ENCODE assay signal across 1 cellular context in the genomic region with DNA sequence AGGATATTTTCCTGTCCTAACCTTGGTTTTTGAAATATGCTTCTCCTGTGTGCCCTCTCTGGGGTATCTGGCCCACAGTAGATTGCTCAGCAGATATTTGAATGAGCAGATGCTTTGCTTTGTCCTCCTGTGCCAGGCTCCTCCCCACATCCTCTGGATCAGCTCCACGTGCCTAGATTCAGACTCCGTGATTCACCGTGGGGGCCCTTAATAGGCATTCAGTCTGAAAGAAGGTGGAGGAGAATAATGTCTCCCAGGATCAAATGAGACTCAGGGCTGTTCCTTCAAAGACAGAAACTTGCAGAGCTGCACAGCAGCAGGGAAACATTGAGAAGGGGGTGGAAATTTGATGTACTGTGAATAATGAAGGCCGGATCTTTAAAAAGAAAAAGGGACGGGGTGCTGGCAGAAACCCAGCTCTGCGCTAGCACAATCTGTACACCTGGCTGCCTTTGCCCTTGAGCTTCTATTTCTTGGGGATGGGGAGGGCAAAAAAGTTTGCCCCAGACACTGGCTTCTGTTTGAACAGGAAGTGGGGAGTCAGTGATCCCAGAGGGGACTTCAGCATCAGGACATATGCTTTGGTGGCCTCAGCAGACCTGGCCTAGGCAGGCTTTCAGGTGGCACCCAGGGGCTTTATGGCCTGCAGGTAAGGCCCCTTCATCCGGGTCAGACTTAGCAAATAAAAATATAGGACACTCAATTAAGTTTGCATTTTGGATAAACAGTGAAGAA.
TF ChIP-seq lines count a peak whose summit lies in the region.

No MANE protein-coding gene starts in this region.

TF ChIP-seq in HepG2, 621 proteins besides CTCF, POLR2A, EP300 and RAD21 (continued from another document and continues in another):
- TF ChIP-seq, protein P1, sequence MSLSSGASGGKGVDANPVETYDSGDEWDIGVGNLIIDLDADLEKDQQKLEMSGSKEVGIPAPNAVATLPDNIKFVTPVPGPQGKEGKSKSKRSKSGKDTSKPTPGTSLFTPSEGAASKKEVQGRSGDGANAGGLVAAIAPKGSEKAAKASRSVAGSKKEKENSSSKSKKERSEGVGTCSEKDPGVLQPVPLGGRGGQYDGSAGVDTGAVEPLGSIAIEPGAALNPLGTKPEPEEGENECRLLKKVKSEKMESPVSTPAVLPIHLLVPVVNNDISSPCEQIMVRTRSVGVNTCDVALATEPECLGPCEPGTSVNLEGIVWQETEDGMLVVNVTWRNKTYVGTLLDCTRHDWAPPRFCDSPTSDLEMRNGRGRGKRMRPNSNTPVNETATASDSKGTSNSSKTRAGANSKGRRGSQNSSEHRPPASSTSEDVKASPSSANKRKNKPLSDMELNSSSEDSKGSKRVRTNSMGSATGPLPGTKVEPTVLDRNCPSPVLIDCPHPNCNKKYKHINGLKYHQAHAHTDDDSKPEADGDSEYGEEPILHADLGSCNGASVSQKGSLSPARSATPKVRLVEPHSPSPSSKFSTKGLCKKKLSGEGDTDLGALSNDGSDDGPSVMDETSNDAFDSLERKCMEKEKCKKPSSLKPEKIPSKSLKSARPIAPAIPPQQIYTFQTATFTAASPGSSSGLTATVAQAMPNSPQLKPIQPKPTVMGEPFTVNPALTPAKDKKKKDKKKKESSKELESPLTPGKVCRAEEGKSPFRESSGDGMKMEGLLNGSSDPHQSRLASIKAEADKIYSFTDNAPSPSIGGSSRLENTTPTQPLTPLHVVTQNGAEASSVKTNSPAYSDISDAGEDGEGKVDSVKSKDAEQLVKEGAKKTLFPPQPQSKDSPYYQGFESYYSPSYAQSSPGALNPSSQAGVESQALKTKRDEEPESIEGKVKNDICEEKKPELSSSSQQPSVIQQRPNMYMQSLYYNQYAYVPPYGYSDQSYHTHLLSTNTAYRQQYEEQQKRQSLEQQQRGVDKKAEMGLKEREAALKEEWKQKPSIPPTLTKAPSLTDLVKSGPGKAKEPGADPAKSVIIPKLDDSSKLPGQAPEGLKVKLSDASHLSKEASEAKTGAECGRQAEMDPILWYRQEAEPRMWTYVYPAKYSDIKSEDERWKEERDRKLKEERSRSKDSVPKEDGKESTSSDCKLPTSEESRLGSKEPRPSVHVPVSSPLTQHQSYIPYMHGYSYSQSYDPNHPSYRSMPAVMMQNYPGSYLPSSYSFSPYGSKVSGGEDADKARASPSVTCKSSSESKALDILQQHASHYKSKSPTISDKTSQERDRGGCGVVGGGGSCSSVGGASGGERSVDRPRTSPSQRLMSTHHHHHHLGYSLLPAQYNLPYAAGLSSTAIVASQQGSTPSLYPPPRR (CRISPR knock-in tag; IDR thresholded peaks at IDR 0.05; ENCODE audit: borderline replicate concordance): no peak
- TF ChIP-seq TCF7 (IDR thresholded peaks at IDR 0.05; ENCODE audit: low read depth): peak; percentile 10; the same call in 1 of the 2 replicates
- TF ChIP-seq ZNF703 (CRISPR knock-in tag; IDR thresholded peaks at IDR 0.05; ENCODE audit: borderline replicate concordance): no peak
- TF ChIP-seq ZNF256 (CRISPR knock-in tag; conservative IDR thresholded peaks at IDR 0.05): peak; percentile 64; the same call in 1 of the 2 replicates
- TF ChIP-seq, protein P2, sequence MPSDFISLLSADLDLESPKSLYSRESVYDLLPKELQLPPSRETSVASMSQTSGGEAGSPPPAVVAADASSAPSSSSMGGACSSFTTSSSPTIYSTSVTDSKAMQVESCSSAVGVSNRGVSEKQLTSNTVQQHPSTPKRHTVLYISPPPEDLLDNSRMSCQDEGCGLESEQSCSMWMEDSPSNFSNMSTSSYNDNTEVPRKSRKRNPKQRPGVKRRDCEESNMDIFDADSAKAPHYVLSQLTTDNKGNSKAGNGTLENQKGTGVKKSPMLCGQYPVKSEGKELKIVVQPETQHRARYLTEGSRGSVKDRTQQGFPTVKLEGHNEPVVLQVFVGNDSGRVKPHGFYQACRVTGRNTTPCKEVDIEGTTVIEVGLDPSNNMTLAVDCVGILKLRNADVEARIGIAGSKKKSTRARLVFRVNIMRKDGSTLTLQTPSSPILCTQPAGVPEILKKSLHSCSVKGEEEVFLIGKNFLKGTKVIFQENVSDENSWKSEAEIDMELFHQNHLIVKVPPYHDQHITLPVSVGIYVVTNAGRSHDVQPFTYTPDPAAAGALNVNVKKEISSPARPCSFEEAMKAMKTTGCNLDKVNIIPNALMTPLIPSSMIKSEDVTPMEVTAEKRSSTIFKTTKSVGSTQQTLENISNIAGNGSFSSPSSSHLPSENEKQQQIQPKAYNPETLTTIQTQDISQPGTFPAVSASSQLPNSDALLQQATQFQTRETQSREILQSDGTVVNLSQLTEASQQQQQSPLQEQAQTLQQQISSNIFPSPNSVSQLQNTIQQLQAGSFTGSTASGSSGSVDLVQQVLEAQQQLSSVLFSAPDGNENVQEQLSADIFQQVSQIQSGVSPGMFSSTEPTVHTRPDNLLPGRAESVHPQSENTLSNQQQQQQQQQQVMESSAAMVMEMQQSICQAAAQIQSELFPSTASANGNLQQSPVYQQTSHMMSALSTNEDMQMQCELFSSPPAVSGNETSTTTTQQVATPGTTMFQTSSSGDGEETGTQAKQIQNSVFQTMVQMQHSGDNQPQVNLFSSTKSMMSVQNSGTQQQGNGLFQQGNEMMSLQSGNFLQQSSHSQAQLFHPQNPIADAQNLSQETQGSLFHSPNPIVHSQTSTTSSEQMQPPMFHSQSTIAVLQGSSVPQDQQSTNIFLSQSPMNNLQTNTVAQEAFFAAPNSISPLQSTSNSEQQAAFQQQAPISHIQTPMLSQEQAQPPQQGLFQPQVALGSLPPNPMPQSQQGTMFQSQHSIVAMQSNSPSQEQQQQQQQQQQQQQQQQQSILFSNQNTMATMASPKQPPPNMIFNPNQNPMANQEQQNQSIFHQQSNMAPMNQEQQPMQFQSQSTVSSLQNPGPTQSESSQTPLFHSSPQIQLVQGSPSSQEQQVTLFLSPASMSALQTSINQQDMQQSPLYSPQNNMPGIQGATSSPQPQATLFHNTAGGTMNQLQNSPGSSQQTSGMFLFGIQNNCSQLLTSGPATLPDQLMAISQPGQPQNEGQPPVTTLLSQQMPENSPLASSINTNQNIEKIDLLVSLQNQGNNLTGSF (CRISPR knock-in tag; IDR thresholded peaks at IDR 0.05): peak; percentile 64; the same call in 1 of the 2 replicates
- no peak for TF ChIP-seq MAZ (IDR thresholded peaks at IDR 0.05; ENCODE audit: borderline replicate concordance, low read depth, low read length)
- 0 out of 2 replicates have a peak, but pooled peaks have one; percentile 8 for TF ChIP-seq MAZ (CRISPR knock-in tag; IDR thresholded peaks at IDR 0.05; ENCODE audit: low read depth)
- TF ChIP-seq, protein P3, sequence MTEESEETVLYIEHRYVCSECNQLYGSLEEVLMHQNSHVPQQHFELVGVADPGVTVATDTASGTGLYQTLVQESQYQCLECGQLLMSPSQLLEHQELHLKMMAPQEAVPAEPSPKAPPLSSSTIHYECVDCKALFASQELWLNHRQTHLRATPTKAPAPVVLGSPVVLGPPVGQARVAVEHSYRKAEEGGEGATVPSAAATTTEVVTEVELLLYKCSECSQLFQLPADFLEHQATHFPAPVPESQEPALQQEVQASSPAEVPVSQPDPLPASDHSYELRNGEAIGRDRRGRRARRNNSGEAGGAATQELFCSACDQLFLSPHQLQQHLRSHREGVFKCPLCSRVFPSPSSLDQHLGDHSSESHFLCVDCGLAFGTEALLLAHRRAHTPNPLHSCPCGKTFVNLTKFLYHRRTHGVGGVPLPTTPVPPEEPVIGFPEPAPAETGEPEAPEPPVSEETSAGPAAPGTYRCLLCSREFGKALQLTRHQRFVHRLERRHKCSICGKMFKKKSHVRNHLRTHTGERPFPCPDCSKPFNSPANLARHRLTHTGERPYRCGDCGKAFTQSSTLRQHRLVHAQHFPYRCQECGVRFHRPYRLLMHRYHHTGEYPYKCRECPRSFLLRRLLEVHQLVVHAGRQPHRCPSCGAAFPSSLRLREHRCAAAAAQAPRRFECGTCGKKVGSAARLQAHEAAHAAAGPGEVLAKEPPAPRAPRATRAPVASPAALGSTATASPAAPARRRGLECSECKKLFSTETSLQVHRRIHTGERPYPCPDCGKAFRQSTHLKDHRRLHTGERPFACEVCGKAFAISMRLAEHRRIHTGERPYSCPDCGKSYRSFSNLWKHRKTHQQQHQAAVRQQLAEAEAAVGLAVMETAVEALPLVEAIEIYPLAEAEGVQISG (CRISPR knock-in tag; IDR thresholded peaks at IDR 0.05): 0 out of 2 replicates have a peak, but pooled peaks have one; percentile 6
- no peak for TF ChIP-seq ZNF30 (CRISPR knock-in tag; IDR thresholded peaks at IDR 0.05)
- no peak for TF ChIP-seq HDAC2 (CRISPR knock-in tag; IDR thresholded peaks at IDR 0.05)
- TF ChIP-seq SRF (IDR thresholded peaks at IDR 0.05; ENCODE audit: low read depth, low read length): no peak
- peak; percentile 54; the same call in 1 of the 2 replicates for TF ChIP-seq KMT2A (CRISPR knock-in tag; IDR thresholded peaks at IDR 0.05)
- TF ChIP-seq, protein P4, sequence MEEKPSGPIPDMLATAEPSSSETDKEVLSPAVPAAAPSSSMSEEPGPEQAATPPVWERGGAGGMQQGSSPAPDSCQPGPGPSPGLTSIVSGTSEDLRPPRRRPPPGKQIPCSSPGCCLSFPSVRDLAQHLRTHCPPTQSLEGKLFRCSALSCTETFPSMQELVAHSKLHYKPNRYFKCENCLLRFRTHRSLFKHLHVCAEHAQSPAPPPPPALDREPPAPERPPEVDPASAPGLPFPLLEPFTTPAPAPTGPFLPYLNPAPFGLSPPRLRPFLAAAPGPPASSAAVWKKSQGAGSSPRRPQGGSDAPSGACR (CRISPR knock-in tag; IDR thresholded peaks at IDR 0.05): 0 out of 2 replicates have a peak, but pooled peaks have one; percentile 23
- TF ChIP-seq SP5 (CRISPR knock-in tag; IDR thresholded peaks at IDR 0.05; ENCODE audit: borderline replicate concordance, low read depth): 0 out of 2 replicates have a peak, but pooled peaks have one; percentile 9
- TF ChIP-seq ZNF136 (CRISPR knock-in tag; IDR thresholded peaks at IDR 0.05; ENCODE audit: low read depth): no peak; the same call in 1 of the 2 replicates
- 0 out of 2 replicates have a peak, but pooled peaks have one; percentile 4 for TF ChIP-seq ZKSCAN8 (CRISPR knock-in tag; IDR thresholded peaks at IDR 0.05; ENCODE audit: borderline replicate concordance)
- peak; percentile 63; the same call in 1 of the 2 replicates for TF ChIP-seq ZSCAN30 (CRISPR knock-in tag; IDR thresholded peaks at IDR 0.05)
- no peak for TF ChIP-seq NFATC3 (CRISPR knock-in tag; IDR thresholded peaks at IDR 0.05)
- TF ChIP-seq ZNF776 (CRISPR knock-in tag; IDR thresholded peaks at IDR 0.05): no peak
- TF ChIP-seq, protein P5, sequence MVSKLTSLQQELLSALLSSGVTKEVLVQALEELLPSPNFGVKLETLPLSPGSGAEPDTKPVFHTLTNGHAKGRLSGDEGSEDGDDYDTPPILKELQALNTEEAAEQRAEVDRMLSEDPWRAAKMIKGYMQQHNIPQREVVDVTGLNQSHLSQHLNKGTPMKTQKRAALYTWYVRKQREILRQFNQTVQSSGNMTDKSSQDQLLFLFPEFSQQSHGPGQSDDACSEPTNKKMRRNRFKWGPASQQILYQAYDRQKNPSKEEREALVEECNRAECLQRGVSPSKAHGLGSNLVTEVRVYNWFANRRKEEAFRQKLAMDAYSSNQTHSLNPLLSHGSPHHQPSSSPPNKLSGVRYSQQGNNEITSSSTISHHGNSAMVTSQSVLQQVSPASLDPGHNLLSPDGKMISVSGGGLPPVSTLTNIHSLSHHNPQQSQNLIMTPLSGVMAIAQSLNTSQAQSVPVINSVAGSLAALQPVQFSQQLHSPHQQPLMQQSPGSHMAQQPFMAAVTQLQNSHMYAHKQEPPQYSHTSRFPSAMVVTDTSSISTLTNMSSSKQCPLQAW (CRISPR knock-in tag; IDR thresholded peaks at IDR 0.05): peak; percentile 15; the same call in 1 of the 2 replicates
- TF ChIP-seq, protein P6, sequence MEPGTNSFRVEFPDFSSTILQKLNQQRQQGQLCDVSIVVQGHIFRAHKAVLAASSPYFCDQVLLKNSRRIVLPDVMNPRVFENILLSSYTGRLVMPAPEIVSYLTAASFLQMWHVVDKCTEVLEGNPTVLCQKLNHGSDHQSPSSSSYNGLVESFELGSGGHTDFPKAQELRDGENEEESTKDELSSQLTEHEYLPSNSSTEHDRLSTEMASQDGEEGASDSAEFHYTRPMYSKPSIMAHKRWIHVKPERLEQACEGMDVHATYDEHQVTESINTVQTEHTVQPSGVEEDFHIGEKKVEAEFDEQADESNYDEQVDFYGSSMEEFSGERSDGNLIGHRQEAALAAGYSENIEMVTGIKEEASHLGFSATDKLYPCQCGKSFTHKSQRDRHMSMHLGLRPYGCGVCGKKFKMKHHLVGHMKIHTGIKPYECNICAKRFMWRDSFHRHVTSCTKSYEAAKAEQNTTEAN (CRISPR knock-in tag; conservative IDR thresholded peaks at IDR 0.05): no peak
- TF ChIP-seq BRD4 (CRISPR knock-in tag; IDR thresholded peaks at IDR 0.05): peak; percentile 35; the same call in 1 of the 2 replicates
- 0 out of 2 replicates have a peak, but pooled peaks have one; percentile 44 for TF ChIP-seq ZNF749 (CRISPR knock-in tag; IDR thresholded peaks at IDR 0.05; ENCODE audit: borderline replicate concordance)
- TF ChIP-seq ZNF839 (CRISPR knock-in tag; IDR thresholded peaks at IDR 0.05; ENCODE audit: borderline replicate concordance): no peak
- peak; percentile 25; the same call in 1 of the 2 replicates for TF ChIP-seq ZNF788 (CRISPR knock-in tag; IDR thresholded peaks at IDR 0.05; ENCODE audit: borderline replicate concordance)
- no peak for TF ChIP-seq MAFK (conservative IDR thresholded peaks at IDR 0.05 in 1 of 2, IDR thresholded peaks at IDR 0.05 in 1 of 2; ENCODE audit: low read length in 2 of 2)
- no peak for TF ChIP-seq SNAPC2 (CRISPR knock-in tag; IDR thresholded peaks at IDR 0.05)
- TF ChIP-seq, protein P7, sequence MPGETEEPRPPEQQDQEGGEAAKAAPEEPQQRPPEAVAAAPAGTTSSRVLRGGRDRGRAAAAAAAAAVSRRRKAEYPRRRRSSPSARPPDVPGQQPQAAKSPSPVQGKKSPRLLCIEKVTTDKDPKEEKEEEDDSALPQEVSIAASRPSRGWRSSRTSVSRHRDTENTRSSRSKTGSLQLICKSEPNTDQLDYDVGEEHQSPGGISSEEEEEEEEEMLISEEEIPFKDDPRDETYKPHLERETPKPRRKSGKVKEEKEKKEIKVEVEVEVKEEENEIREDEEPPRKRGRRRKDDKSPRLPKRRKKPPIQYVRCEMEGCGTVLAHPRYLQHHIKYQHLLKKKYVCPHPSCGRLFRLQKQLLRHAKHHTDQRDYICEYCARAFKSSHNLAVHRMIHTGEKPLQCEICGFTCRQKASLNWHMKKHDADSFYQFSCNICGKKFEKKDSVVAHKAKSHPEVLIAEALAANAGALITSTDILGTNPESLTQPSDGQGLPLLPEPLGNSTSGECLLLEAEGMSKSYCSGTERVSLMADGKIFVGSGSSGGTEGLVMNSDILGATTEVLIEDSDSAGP (CRISPR knock-in tag; IDR thresholded peaks at IDR 0.05; ENCODE audit: borderline replicate concordance): peak; percentile 31; the same call in 1 of the 2 replicates
- TF ChIP-seq ELF4 (CRISPR knock-in tag; IDR thresholded peaks at IDR 0.05; ENCODE audit: borderline replicate concordance): no peak
- no peak for TF ChIP-seq ZNF484 (CRISPR knock-in tag; IDR thresholded peaks at IDR 0.05; ENCODE audit: borderline replicate concordance, low read depth)
- TF ChIP-seq ZNF570 (CRISPR knock-in tag; IDR thresholded peaks at IDR 0.05; ENCODE audit: borderline replicate concordance): no peak
- TF ChIP-seq AHR (CRISPR knock-in tag; IDR thresholded peaks at IDR 0.05): no peak
